In genomic region chr2:108585446-108585845, GRCh38 we compare ENCODE assay signal across 18 cellular contexts. TPM values are rescaled to one million over a fixed set of nuclear protein-coding genes. Genes with fewer than 3 reads are reported as not detected.
DNase-seq lines count a peak whose midpoint lies in the region; ATAC-seq and TF ChIP-seq lines count a peak whose summit lies in the region.
"Had no signal": no experiment of that assay in that cellular context is flagged by ENCODE, and none has a peak within 500 bp of the region (broad histone marks: within the 10 kb centered on the region; RNA-seq: fewer than 3 reads in every experiment).

No MANE protein-coding gene starts in this region.

- no peak for ATAC-seq in HG02588 (IDR thresholded peaks at IDR 0.05; ENCODE audit: unreplicated experiment)
- ATAC-seq: effector memory CD8-positive, alpha-beta T cell; left lung; SK-N-SH treated with all-trans-retinoic acid at 6 μM for 48 hours had no signal

- H3K4me3 Mint-ChIP-seq in chondrocyte (ENCODE audit: unreplicated experiment): no peak overlapping the region
- H3K4me3 Mint-ChIP-seq in nephron: no peak overlapping the region
- H3K4me3 Mint-ChIP-seq: activated CD4-positive, alpha-beta memory T cell treated with anti-CD3 and anti-CD28 coated beads, Interleukin-2, amount 10 ng/mL, durations not matched to agents 7 days and 5 days; activated naive CD8-positive, alpha-beta T cell treated with anti-CD3 and anti-CD28 coated beads, Interleukin-2, amount 10 ng/mL, durations not matched to agents 7 days and 5 days; effector memory CD8-positive, alpha-beta T cell had no signal

- H3K4me3 ChIP-seq in ACC112 (ENCODE audit: low read depth, low read length) (no peak overlapping the region), NB4 (ENCODE audit: low read depth, low read length) (no peak overlapping the region)
- H3K4me3 ChIP-seq: left lung had no signal

- H3K4me1 Mint-ChIP-seq in chondrocyte (ENCODE audit: low read depth) (peaks cover 85% of the 10 kb centered on the region), nephron (peaks cover 60% of the 10 kb centered on the region)

- DNase-seq in NB4 (ENCODE audit: low read depth): peak; percentile 40
- DNase-seq in chondrocyte (ENCODE audit: low spot score): no peak
- DNase-seq in NCI-H526 treated with DMSO at 0.1 percent for 48 hours (lab: John Stamatoyannopoulos, UW): no peak
- no peak for DNase-seq in Kasumi-1 (lab: John Stamatoyannopoulos, UW)
- DNase-seq in HEK293T (ENCODE audit: extremely low spot score): no peak
- DNase-seq: activated CD4-positive, alpha-beta memory T cell treated with anti-CD3 and anti-CD28 coated beads, Interleukin-2, amount 10 ng/mL, durations not matched to agents 7 days and 5 days; activated naive CD8-positive, alpha-beta T cell treated with anti-CD3 and anti-CD28 coated beads, Interleukin-2, amount 10 ng/mL, durations not matched to agents 7 days and 5 days; caudate nucleus; effector memory CD8-positive, alpha-beta T cell; foreskin melanocyte; KBM-7; left lung; NCI-H1694 had no signal

- no peaks in the 10 kb centered on the region for H3K36me3 ChIP-seq in ACC112 (ENCODE audit: insufficient read depth, low read length)
- H3K36me3 ChIP-seq: left lung had no signal

- H3K27me3 ChIP-seq in ACC112 (ENCODE audit: insufficient read depth, low read length): no peaks in the 10 kb centered on the region
- H3K27me3 ChIP-seq: left lung had no signal

- peaks cover 67% of the 10 kb centered on the region for H3K4me1 ChIP-seq in ACC112 (ENCODE audit: control insufficient read depth, insufficient read depth, low read length, unreplicated experiment)

- H3K36me3 Mint-ChIP-seq in chondrocyte (ENCODE audit: low read depth) (no peaks in the 10 kb centered on the region), nephron (ENCODE audit: low read depth) (no peaks in the 10 kb centered on the region)

- no peak for TF ChIP-seq CTCF in NB4 (IDR thresholded peaks at IDR 0.05; ENCODE audit: low read depth, low read length)
- no peak for TF ChIP-seq CTCF in chondrocyte (IDR thresholded peaks at IDR 0.05)
- TF ChIP-seq CTCF in nephron (IDR thresholded peaks at IDR 0.05; ENCODE audit: unreplicated experiment in 3 of 3): no peak

- H3K9me3 Mint-ChIP-seq in chondrocyte (ENCODE audit: low read depth): no peaks in the 10 kb centered on the region
- H3K9me3 Mint-ChIP-seq in nephron: no peaks in the 10 kb centered on the region
- H3K9me3 Mint-ChIP-seq: activated CD4-positive, alpha-beta memory T cell treated with anti-CD3 and anti-CD28 coated beads, Interleukin-2, amount 10 ng/mL, durations not matched to agents 7 days and 5 days; activated naive CD8-positive, alpha-beta T cell treated with anti-CD3 and anti-CD28 coated beads, Interleukin-2, amount 10 ng/mL, durations not matched to agents 7 days and 5 days; effector memory CD8-positive, alpha-beta T cell had no signal

- H3K27me3 Mint-ChIP-seq in chondrocyte (ENCODE audit: low read depth) (no peaks in the 10 kb centered on the region), nephron (ENCODE audit: low read depth) (no peaks in the 10 kb centered on the region)
- H3K27me3 Mint-ChIP-seq: activated CD4-positive, alpha-beta memory T cell treated with anti-CD3 and anti-CD28 coated beads, Interleukin-2, amount 10 ng/mL, durations not matched to agents 7 days and 5 days; activated naive CD8-positive, alpha-beta T cell treated with anti-CD3 and anti-CD28 coated beads, Interleukin-2, amount 10 ng/mL, durations not matched to agents 7 days and 5 days; effector memory CD8-positive, alpha-beta T cell; progenitor cell of endocrine pancreas had no signal

- POLR2A ChIA-PET in HEK293T (lab: Yijun Ruan, JAX): interaction anchor here (1.1 kb wide), 1 partner anchor 208 kb away, joined by 6 read pairs; the partner anchor contains the start of gene SULT1C4

- H3K27ac ChIP-seq in ACC112 (ENCODE audit: low read depth, low read length): peak overlapping the region; percentile 81

- H2AFZ ChIP-seq in ACC112 (ENCODE audit: low read length, unreplicated experiment): no peak overlapping the region

- CTCF ChIA-PET in HEK293T (lab: Yijun Ruan, JAX): interaction anchor here (1.6 to 2.0 kb wide), 3 partner anchors 8 to 51 kb away, joined by 6 to 19 read pairs (median 8); no protein-coding TSS in a partner anchor

- H3K79me2 ChIP-seq in ACC112 (ENCODE audit: control insufficient read depth, insufficient read depth, low read length, unreplicated experiment): peaks cover 57% of the 10 kb centered on the region

- TF ChIP-seq POLR2A in NB4 (IDR thresholded peaks at IDR 0.05; ENCODE audit: extremely low read depth, insufficient read length): no peak

- H3K27ac Mint-ChIP-seq in chondrocyte (ENCODE audit: unreplicated experiment) (peak overlapping the region; percentile 95), nephron (peak overlapping the region; percentile 49 to 75 (median 71))
- H3K27ac Mint-ChIP-seq: activated CD4-positive, alpha-beta memory T cell treated with anti-CD3 and anti-CD28 coated beads, Interleukin-2, amount 10 ng/mL, durations not matched to agents 7 days and 5 days; activated naive CD8-positive, alpha-beta T cell treated with anti-CD3 and anti-CD28 coated beads, Interleukin-2, amount 10 ng/mL, durations not matched to agents 7 days and 5 days; progenitor cell of endocrine pancreas had no signal

TF ChIP-seq in HEK293T, 16 proteins besides CTCF, POLR2A, EP300 and RAD21:
- TF ChIP-seq FOXA1 (IDR thresholded peaks at IDR 0.05): no peak
- no peak for TF ChIP-seq TARDBP (IDR thresholded peaks at IDR 0.05)
- no peak for TF ChIP-seq ARNT (IDR thresholded peaks at IDR 0.05)
- TF ChIP-seq, protein P1, sequence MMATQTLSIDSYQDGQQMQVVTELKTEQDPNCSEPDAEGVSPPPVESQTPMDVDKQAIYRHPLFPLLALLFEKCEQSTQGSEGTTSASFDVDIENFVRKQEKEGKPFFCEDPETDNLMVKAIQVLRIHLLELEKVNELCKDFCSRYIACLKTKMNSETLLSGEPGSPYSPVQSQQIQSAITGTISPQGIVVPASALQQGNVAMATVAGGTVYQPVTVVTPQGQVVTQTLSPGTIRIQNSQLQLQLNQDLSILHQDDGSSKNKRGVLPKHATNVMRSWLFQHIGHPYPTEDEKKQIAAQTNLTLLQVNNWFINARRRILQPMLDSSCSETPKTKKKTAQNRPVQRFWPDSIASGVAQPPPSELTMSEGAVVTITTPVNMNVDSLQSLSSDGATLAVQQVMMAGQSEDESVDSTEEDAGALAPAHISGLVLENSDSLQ (IDR thresholded peaks at IDR 0.05): no peak
- TF ChIP-seq SP1 (IDR thresholded peaks at IDR 0.05): no peak
- no peak for TF ChIP-seq HDGF (IDR thresholded peaks at IDR 0.05; ENCODE audit: borderline replicate concordance)
- no peak for TF ChIP-seq ZNF384 (IDR thresholded peaks at IDR 0.05)
- TF ChIP-seq BHLHE40 (IDR thresholded peaks at IDR 0.05; ENCODE audit: borderline replicate concordance): no peak
TF ChIP-seq in HEK293T: peak in this region for 0.

RNA-seq across cellular contexts. Expression of gene LIMS1, which starts 51.2 kb away (rescaled TPM):
- total RNA-seq in chondrocyte: 101 to 148 TPM (median 145 TPM) in 3 replicates
